Comparison of ENCODE assay signal across 10 cellular contexts in genomic region chr5:10756539-10756938, GRCh38. TPM values are rescaled to one million over a fixed set of nuclear protein-coding genes. Genes with fewer than 3 reads are reported as not detected.
DNase-seq lines count a peak whose midpoint lies in the region; ATAC-seq, FAIRE-seq and TF ChIP-seq lines count a peak whose summit lies in the region.
"Had no signal": no experiment of that assay in that cellular context is flagged by ENCODE, and none has a peak within 500 bp of the region (broad histone marks: within the 10 kb centered on the region; RNA-seq: fewer than 3 reads in every experiment).

No MANE protein-coding gene starts in this region.

- peak; percentile 11 for ATAC-seq in activated T-helper 17 cell treated with anti-CD3 and anti-CD28 coated beads, Interleukin-2, amount 50 U/mL, for 72 hours (replicated peaks)
- ATAC-seq in Right ventricle myocardium inferior: no peak

- no peaks in the 10 kb centered on the region for H3K27me3 Mint-ChIP-seq in activated T-helper 17 cell treated with anti-CD3 and anti-CD28 coated beads, Interleukin-2, amount 50 U/mL, for 72 hours
- H3K27me3 Mint-ChIP-seq in neural crest cell (ENCODE audit: low read depth): no peaks in the 10 kb centered on the region

- no peak overlapping the region for H3K4me3 Mint-ChIP-seq in activated T-helper 17 cell treated with anti-CD3 and anti-CD28 coated beads, Interleukin-2, amount 50 U/mL, for 72 hours
- H3K4me3 Mint-ChIP-seq in neural crest cell: peak overlapping the region; percentile 54

- no peaks in the 10 kb centered on the region for H3K9me3 Mint-ChIP-seq in activated T-helper 17 cell treated with anti-CD3 and anti-CD28 coated beads, Interleukin-2, amount 50 U/mL, for 72 hours
- no peaks in the 10 kb centered on the region for H3K9me3 Mint-ChIP-seq in neural crest cell

- H3K27ac Mint-ChIP-seq in activated T-helper 17 cell treated with anti-CD3 and anti-CD28 coated beads, Interleukin-2, amount 50 U/mL, for 72 hours: peak overlapping the region; percentile 40
- no peak overlapping the region for H3K27ac Mint-ChIP-seq in neural crest cell (ENCODE audit: unreplicated experiment)

- H3K36me3 Mint-ChIP-seq in activated T-helper 17 cell treated with anti-CD3 and anti-CD28 coated beads, Interleukin-2, amount 50 U/mL, for 72 hours (ENCODE audit: low read depth): peaks cover 36% of the 10 kb centered on the region
- H3K36me3 Mint-ChIP-seq in neural crest cell (ENCODE audit: low read depth): peaks cover 13% of the 10 kb centered on the region

- intact Hi-C loops in Right ventricle myocardium inferior (cut with DNase I): no loop called here

- TF ChIP-seq CTCF in GM13977 (IDR thresholded peaks at IDR 0.05; ENCODE audit: extremely low read depth, insufficient read depth, missing control alignments) (no peak), neural crest cell (conservative IDR thresholded peaks at IDR 0.05) (no peak)

- in situ Hi-C loops in GM13977 (cut with MboI; ENCODE audit: low pct_unique_long_range_greater_than_20kb, low sequenced_read_pairs, unreplicated experiment): no loop called here

- H3K4me1 Mint-ChIP-seq in activated T-helper 17 cell treated with anti-CD3 and anti-CD28 coated beads, Interleukin-2, amount 50 U/mL, for 72 hours: peaks cover 25% of the 10 kb centered on the region
- peaks cover 25% of the 10 kb centered on the region for H3K4me1 Mint-ChIP-seq in neural crest cell

- no peak for FAIRE-seq in urothelium cell line (lab: Jason Lieb, UNC)

- DNase-seq in GM13977 (ENCODE audit: low spot score) (peak; percentile 28), GOT3 (lab: John Stamatoyannopoulos, UW) (peak; percentile 2), neural crest cell (ENCODE audit: low read depth, low spot score) (no peak), urothelium cell line (ENCODE audit: low spot score) (no peak), GM19238 (ENCODE audit: insufficient read length, low spot score) (no peak), Right ventricle myocardium inferior (ENCODE audit: missing footprints) (no peak), OCI-M1 (lab: John Stamatoyannopoulos, UW) (no peak)
- DNase-seq: islet precursor cell, NCI-H526 had no signal

RNA-seq across cellular contexts. Expression of gene DAP, which starts 4.5 kb away (rescaled TPM):
- 10 to 100 TPM; 29.5 to 39.5 TPM for total RNA-seq in activated T-helper 17 cell treated with anti-CD3 and anti-CD28 coated beads, Interleukin-2, amount 50 U/mL, for 72 hours
- total RNA-seq in neural crest cell (107 and 111 TPM in 2 replicates), Right ventricle myocardium inferior (18.7 TPM)

Comparison
In these comparisons a context has a peak if more than half of its experiments do, and no peak if none do; other contexts are left out.
1. DNase-seq: peak in GM13977 (single experiment) and GOT3 (single experiment); none in neural crest cell (single experiment), urothelium cell line (single experiment), GM19238 (single experiment), Right ventricle myocardium inferior (single experiment) and OCI-M1 (single experiment).